Comparison of ENCODE assay signal across 9 cellular contexts in the genomic region with DNA sequence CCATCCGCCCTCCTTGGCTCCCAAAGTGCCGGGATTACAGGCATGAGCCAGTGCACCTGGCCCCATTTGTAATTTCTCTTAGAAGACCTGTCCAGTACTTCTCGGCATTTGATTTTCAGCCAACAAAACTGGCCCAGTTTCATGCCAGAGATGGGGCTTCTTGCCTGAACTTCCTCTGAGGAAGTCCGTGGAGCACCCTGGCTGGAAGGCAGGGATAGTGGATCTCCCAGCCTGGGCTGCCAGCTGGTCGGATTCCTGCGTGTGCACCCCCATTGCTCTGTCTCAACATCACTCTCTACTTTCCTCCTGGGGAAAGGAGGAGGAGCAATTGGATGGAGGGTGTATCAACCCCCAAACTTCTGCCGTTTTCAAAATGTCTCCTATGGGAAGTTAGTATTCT. TPM values are rescaled to one million over a fixed set of nuclear protein-coding genes. Genes with fewer than 3 reads are reported as not detected.
DNase-seq lines count a peak whose midpoint lies in the region; ATAC-seq, FAIRE-seq and TF ChIP-seq lines count a peak whose summit lies in the region.
"Had no signal": no experiment of that assay in that cellular context is flagged by ENCODE, and none has a peak within 500 bp of the region (broad histone marks: within the 10 kb centered on the region; RNA-seq: fewer than 3 reads in every experiment).

No MANE protein-coding gene starts in this region.

- DNase-seq in activated naive CD4-positive, alpha-beta T cell treated with anti-CD3 and anti-CD28 coated beads for 36 hours: no peak
- no peak for DNase-seq in activated naive CD4-positive, alpha-beta T cell treated with anti-CD3 and anti-CD28 coated beads, Interleukin-2, amount 50 U/mL, for 16 hours
- DNase-seq in endothelial cell of umbilical vein (ENCODE audit: low read depth, low spot score) (peak; percentile 83), occipital lobe (lab: John Stamatoyannopoulos, UW) (no peak), AG08395 (ENCODE audit: low spot score) (no peak), activated gamma-delta T cell treated with Interleukin-2 at 50 U/mL for 16 hours (no peak)

- peak overlapping the region; percentile 95 for H3K27ac Mint-ChIP-seq in activated naive CD4-positive, alpha-beta T cell treated with anti-CD3 and anti-CD28 coated beads for 36 hours
- H3K27ac Mint-ChIP-seq in stimulated activated memory B cell treated with anti-CD40 and anti-IgM and Interleukin-4, amounts not matched to agents 10 μg/mL and 1 μg/mL and 100 μg/mL, for 72 hours: peak overlapping the region; percentile 93

- ATAC-seq in stimulated activated memory B cell treated with anti-CD40 and anti-IgM and Interleukin-4, amounts not matched to agents 10 μg/mL and 1 μg/mL and 100 μg/mL, for 72 hours: no peak

- no peak overlapping the region for H2AFZ ChIP-seq in SU-DHL-6 (ENCODE audit: low read depth, low read length, severe bottlenecking)
- peak overlapping the region; percentile 70 for H2AFZ ChIP-seq in endothelial cell of umbilical vein (ENCODE audit: low read depth, low read length)

- H3K9me2 ChIP-seq in SU-DHL-6 (replicated peaks; ENCODE audit: insufficient read depth, low read length): no peaks in the 10 kb centered on the region

- TF ChIP-seq CTCF in SU-DHL-6 (IDR thresholded peaks at IDR 0.05; ENCODE audit: insufficient read depth, low read length, poor library complexity, severe bottlenecking) (no peak), endothelial cell of umbilical vein (IDR thresholded peaks at IDR 0.05; ENCODE audit: extremely low read depth in 1 of 2, insufficient read depth in 1 of 2, low read depth in 1 of 2, low read length in 2 of 2) (no peak)

- TF ChIP-seq POLR2A in endothelial cell of umbilical vein (IDR thresholded peaks at IDR 0.05; ENCODE audit: low read depth, low read length): no peak

- H3K9ac ChIP-seq in SU-DHL-6 (ENCODE audit: low read length) (no peak overlapping the region), endothelial cell of umbilical vein (replicated peaks; ENCODE audit: extremely low read depth, insufficient read depth, low read length) (peak overlapping the region; percentile 83)

- peaks cover 34% of the 10 kb centered on the region for H3K4me1 Mint-ChIP-seq in activated naive CD4-positive, alpha-beta T cell treated with anti-CD3 and anti-CD28 coated beads for 36 hours (ENCODE audit: low read depth)
- H3K4me1 Mint-ChIP-seq in stimulated activated memory B cell treated with anti-CD40 and anti-IgM and Interleukin-4, amounts not matched to agents 10 μg/mL and 1 μg/mL and 100 μg/mL, for 72 hours: peaks cover 15% of the 10 kb centered on the region

- H3K4me2 ChIP-seq in SU-DHL-6 (ENCODE audit: low read depth, low read length, poor library complexity, severe bottlenecking): peak overlapping the region; percentile 48
- H3K4me2 ChIP-seq in endothelial cell of umbilical vein (ENCODE audit: insufficient read depth, low read length): peak overlapping the region; percentile 56

- CTCF ChIA-PET in activated naive CD4-positive, alpha-beta T cell treated with anti-CD3 and anti-CD28 coated beads for 36 hours (lab: Charles Lee): interaction anchor here (2.0 to 2.2 kb wide), 2 partner anchors 19 to 99 kb away, joined by 8 to 10 read pairs; no protein-coding TSS in a partner anchor
- CTCF ChIA-PET in endothelial cell of umbilical vein (lab: Charles Lee): interaction anchor here (1.2 to 2.2 kb wide), 3 partner anchors 22 to 99 kb away, joined by 4 to 13 read pairs (median 7); a partner anchor contains a TSS

- H3F3A ChIP-seq in SU-DHL-6 (ENCODE audit: insufficient read depth): no peaks in the 10 kb centered on the region

- no peaks in the 10 kb centered on the region for H3K79me2 ChIP-seq in SU-DHL-6 (ENCODE audit: insufficient read depth, low read length)
- no peaks in the 10 kb centered on the region for H3K79me2 ChIP-seq in endothelial cell of umbilical vein (ENCODE audit: control insufficient read depth, insufficient read depth, low read length)

- no peak for FAIRE-seq in endothelial cell of umbilical vein (lab: Jason Lieb, UNC)
- FAIRE-seq: RCC 7860 had no signal

- H3K27ac ChIP-seq in SU-DHL-6 (ENCODE audit: low read depth, low read length) (no peak overlapping the region), endothelial cell of umbilical vein (ENCODE audit: insufficient read depth, low read depth, low read length) (peak overlapping the region; percentile 97)

- BruUV-seq in endothelial cell of umbilical vein (replicated peaks; lab: Mats Ljungman, UMichigan): no TSS peak

- H3K4me3 Mint-ChIP-seq in activated naive CD4-positive, alpha-beta T cell treated with anti-CD3 and anti-CD28 coated beads for 36 hours: peak overlapping the region; percentile 15
- no peak overlapping the region for H3K4me3 Mint-ChIP-seq in stimulated activated memory B cell treated with anti-CD40 and anti-IgM and Interleukin-4, amounts not matched to agents 10 μg/mL and 1 μg/mL and 100 μg/mL, for 72 hours

- H3K9me1 ChIP-seq in endothelial cell of umbilical vein (replicated peaks; ENCODE audit: control insufficient read depth, extremely low read depth, insufficient read depth, low read length): no peaks in the 10 kb centered on the region

- H3K9me3 Mint-ChIP-seq in activated naive CD4-positive, alpha-beta T cell treated with anti-CD3 and anti-CD28 coated beads for 36 hours: no peaks in the 10 kb centered on the region
- H3K9me3 Mint-ChIP-seq in stimulated activated memory B cell treated with anti-CD40 and anti-IgM and Interleukin-4, amounts not matched to agents 10 μg/mL and 1 μg/mL and 100 μg/mL, for 72 hours: no peaks in the 10 kb centered on the region

- dilution Hi-C loops in endothelial cell of umbilical vein (cut with MboI; ENCODE audit: extremely low pct_ligation_motif_present, low sequenced_read_pairs): no loop called here

- H4K20me1 ChIP-seq in SU-DHL-6 (ENCODE audit: low read depth, low read length) (no peaks in the 10 kb centered on the region), endothelial cell of umbilical vein (replicated peaks; ENCODE audit: control insufficient read depth, extremely low read depth, insufficient read depth, low read length) (no peaks in the 10 kb centered on the region)

- H3K27me3 Mint-ChIP-seq in activated naive CD4-positive, alpha-beta T cell treated with anti-CD3 and anti-CD28 coated beads for 36 hours (ENCODE audit: low read depth): no peaks in the 10 kb centered on the region
- H3K27me3 Mint-ChIP-seq in stimulated activated memory B cell treated with anti-CD40 and anti-IgM and Interleukin-4, amounts not matched to agents 10 μg/mL and 1 μg/mL and 100 μg/mL, for 72 hours: no peaks in the 10 kb centered on the region

- H3K36me3 ChIP-seq in SU-DHL-6 (ENCODE audit: low read length): no peaks in the 10 kb centered on the region
- peaks cover 0 to 20% of the 10 kb centered on the region in 2 experiments for H3K36me3 ChIP-seq in endothelial cell of umbilical vein (ENCODE audit: control insufficient read depth in 2 of 2, extremely low read depth in 1 of 2, insufficient read depth in 2 of 2, low read length in 2 of 2)

- H3K4me3 ChIP-seq in SU-DHL-6 (ENCODE audit: insufficient read depth, low read length, poor library complexity, severe bottlenecking): no peak overlapping the region
- H3K4me3 ChIP-seq in endothelial cell of umbilical vein (replicated peaks in 1 of 3; ENCODE audit: insufficient read depth in 1 of 3, low read depth in 1 of 3, low read length in 3 of 3): no peak overlapping the region

- POLR2A ChIA-PET in endothelial cell of umbilical vein (lab: Charles Lee): interaction anchor here (0.6 to 1.6 kb wide), 4 partner anchors 20 to 1046 kb away, joined by 3 to 7 read pairs (median 4); no protein-coding TSS in a partner anchor

- H3K4me1 ChIP-seq in endothelial cell of umbilical vein (ENCODE audit: control insufficient read depth, extremely low read depth, insufficient read depth, low read length): peaks cover 32% of the 10 kb centered on the region

- no peaks in the 10 kb centered on the region for H3K9me3 ChIP-seq in SU-DHL-6 (ENCODE audit: insufficient read depth, low read length)
- H3K9me3 ChIP-seq in endothelial cell of umbilical vein (replicated peaks; ENCODE audit: control insufficient read depth, insufficient read depth, low read length): no peaks in the 10 kb centered on the region

- no peaks in the 10 kb centered on the region for H3K27me3 ChIP-seq in SU-DHL-6 (ENCODE audit: low read length)
- H3K27me3 ChIP-seq in endothelial cell of umbilical vein (ENCODE audit: control insufficient read depth in 2 of 2, insufficient read depth in 2 of 2, low read length in 2 of 2): no peaks in the 10 kb centered on the region

- peaks cover 17% of the 10 kb centered on the region for H3K36me3 Mint-ChIP-seq in activated naive CD4-positive, alpha-beta T cell treated with anti-CD3 and anti-CD28 coated beads for 36 hours (ENCODE audit: low read depth)
- peaks cover 22% of the 10 kb centered on the region for H3K36me3 Mint-ChIP-seq in stimulated activated memory B cell treated with anti-CD40 and anti-IgM and Interleukin-4, amounts not matched to agents 10 μg/mL and 1 μg/mL and 100 μg/mL, for 72 hours

- intact Hi-C loops in activated naive CD4-positive, alpha-beta T cell treated with anti-CD3 and anti-CD28 coated beads for 36 hours (cut with micrococcal nuclease): loop anchor here (5.0 kb wide), 1 partner anchor 100 kb away; no protein-coding TSS in a partner anchor
- intact Hi-C loops in endothelial cell of umbilical vein (cut with micrococcal nuclease): loop anchor here (1.0 kb wide), 1 partner anchor 11 kb away; no protein-coding TSS in a partner anchor

RNA-seq across cellular contexts. Expression of a gene that starts 39.0 kb away (rescaled TPM):
- 10 to 100 TPM; 24.1 to 24.7 TPM for total RNA-seq in activated naive CD4-positive, alpha-beta T cell treated with anti-CD3 and anti-CD28 coated beads for 36 hours
- total RNA-seq in endothelial cell of umbilical vein (26.6 and 34.0 TPM in 2 replicates), occipital lobe (1.7 TPM)
- 37.4 and 45.9 TPM in 2 replicates for polyA plus RNA-seq in endothelial cell of umbilical vein
- polyA plus RNA-seq in endothelial cell of umbilical vein (2011; cell fraction: cytosol; rRNA removed): 17.4 and 21.6 TPM in 2 replicates
- polyA plus RNA-seq in endothelial cell of umbilical vein (2011; cell fraction: nucleus; rRNA removed): 17.3 and 22.0 TPM in 2 replicates
- polyA plus RNA-seq in endothelial cell of umbilical vein (2012): 11.4 and 14.4 TPM in 2 replicates
- polyA minus RNA-seq in endothelial cell of umbilical vein: 30.2 and 36.7 TPM in 2 replicates
- polyA minus RNA-seq in endothelial cell of umbilical vein (2011; cell fraction: cytosol; rRNA and poly(A)+ RNA removed): 15.3 TPM
- 8.5 and 17.8 TPM in 2 replicates for polyA minus RNA-seq in endothelial cell of umbilical vein (2011; cell fraction: nucleus; rRNA and poly(A)+ RNA removed)

RNA-seq across cellular contexts. Expression of a gene that starts 52.2 kb away (rescaled TPM):
- under 1 TPM; 0.25 to 0.26 TPM for total RNA-seq in activated naive CD4-positive, alpha-beta T cell treated with anti-CD3 and anti-CD28 coated beads for 36 hours
- 0.83 and 2.1 TPM in 2 replicates for total RNA-seq in endothelial cell of umbilical vein
- polyA plus RNA-seq in endothelial cell of umbilical vein: 2.7 and 3.8 TPM in 2 replicates
- 1.8 and 2.7 TPM in 2 replicates for polyA plus RNA-seq in endothelial cell of umbilical vein (2011; cell fraction: cytosol; rRNA removed)
- 1.7 and 2.0 TPM in 2 replicates for polyA plus RNA-seq in endothelial cell of umbilical vein (2011; cell fraction: nucleus; rRNA removed)
- 1.6 and 5.0 TPM in 2 replicates for polyA plus RNA-seq in endothelial cell of umbilical vein (2012)
- 1.2 and 2.0 TPM in 2 replicates for polyA minus RNA-seq in endothelial cell of umbilical vein
- 0.61 TPM for polyA minus RNA-seq in endothelial cell of umbilical vein (2011; cell fraction: cytosol; rRNA and poly(A)+ RNA removed)
- polyA minus RNA-seq in endothelial cell of umbilical vein (2011; cell fraction: nucleus; rRNA and poly(A)+ RNA removed): 0.82 and 1.6 TPM in 2 replicates
- total RNA-seq in occipital lobe: 5.5 TPM
